9 cellular contexts compared by ENCODE assay signal in the genomic region with DNA sequence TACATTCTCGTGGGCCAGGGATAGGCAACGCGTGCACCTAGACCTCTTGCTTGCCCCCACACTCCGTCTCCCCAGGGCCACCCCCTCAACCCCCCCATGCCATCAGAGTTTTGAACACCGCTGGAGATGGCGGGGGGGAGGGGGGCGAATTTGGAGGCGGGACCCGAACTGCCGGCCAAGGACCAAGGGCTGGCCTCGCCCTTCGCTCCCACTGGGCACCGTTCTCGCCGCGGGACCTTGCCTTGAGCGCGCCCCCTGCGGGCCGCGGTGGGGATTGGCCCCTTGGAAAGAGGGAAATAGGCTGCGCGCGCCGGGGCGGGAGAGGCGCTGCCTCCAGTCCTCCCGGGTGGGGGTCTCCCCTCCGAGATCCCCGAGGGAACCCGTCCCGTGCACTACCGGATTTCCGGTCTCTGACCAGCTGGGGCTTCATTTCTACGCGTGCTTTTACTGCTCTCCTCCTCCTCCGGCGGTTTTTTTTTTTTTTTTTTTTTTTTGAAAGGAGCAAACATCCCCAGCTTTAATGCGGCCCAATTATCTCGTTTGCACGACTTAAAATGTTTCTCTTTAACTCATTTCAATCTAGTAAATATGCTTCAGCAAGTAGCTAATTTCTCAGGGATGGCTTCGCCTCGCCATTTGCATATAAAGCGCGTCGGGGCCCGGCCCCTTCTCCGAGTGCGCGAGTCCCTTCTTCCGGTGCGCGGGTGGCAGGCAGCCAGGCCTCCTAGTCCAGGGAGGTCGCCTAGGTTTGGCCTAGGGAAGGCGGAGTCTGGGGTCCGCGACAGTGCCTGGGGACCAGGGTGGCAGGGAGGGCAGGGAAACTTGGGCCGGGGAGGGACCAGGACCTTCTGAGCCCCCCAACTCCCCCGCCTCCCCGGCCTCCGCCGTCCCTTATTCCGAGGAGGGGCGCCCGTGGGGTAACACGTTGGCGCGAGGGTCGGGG. TPM values are rescaled to one million over a fixed set of nuclear protein-coding genes. Genes with fewer than 3 reads are reported as not detected.
A peak's percentile ranks its signal among the peaks of the same experiment; 100 is the strongest.
DNase-seq lines count a peak whose midpoint lies in the region; ATAC-seq and TF ChIP-seq lines count a peak whose summit lies in the region.
"Had no signal": no experiment of that assay in that cellular context is flagged by ENCODE, and none has a peak within 500 bp of the region (broad histone marks: within the 10 kb centered on the region; RNA-seq: fewer than 3 reads in every experiment).

No MANE protein-coding gene starts in this region.

- H3K36me3 ChIP-seq in left lung, result no peaks in the 10 kb centered on the region
- H3K36me3 ChIP-seq: neutrophil had no signal

- peaks cover 0 to 30% (median 13%) of the 10 kb centered on the region in 7 donors for H3K9me3 Mint-ChIP-seq in CD14-positive monocyte
- H3K9me3 Mint-ChIP-seq in stimulated activated naive B cell treated with anti-CD40 and anti-IgM and Interleukin-4, amounts not matched to agents 10 μg/mL and 1 μg/mL and 100 μg/mL, for 72 hours, result peaks cover 0 to 3% of the 10 kb centered on the region in 2 donors

- H3K4me3 ChIP-seq in left lung, result peak overlapping the region in 1 of 2 donors; percentile 13

- H3K27me3 ChIP-seq in left lung, result peaks cover 79 to 97% of the 10 kb centered on the region in 2 donors

- POLR2A ChIA-PET in RWPE1 (lab: Yijun Ruan, JAX; ENCODE audit: low non-redundant PET), result no interaction called here

- DNase-seq in CD14-positive monocyte (ENCODE audit: low spot score) (peak; percentile 30), HCEC 1CT (peak; percentile 56), RWPE1 (ENCODE audit: low spot score) (peak; percentile 66), dedifferentiated amniotic fluid mesenchymal stem cell (ENCODE audit: extremely low spot score) (peak; percentile 42), left lung (peak in 1 of 2 donors; percentile 45), GDM1 (lab: John Stamatoyannopoulos, UW) (no peak)
- DNase-seq in stimulated activated naive B cell treated with anti-CD40 and anti-IgM and Interleukin-4, amounts not matched to agents 10 μg/mL and 1 μg/mL and 100 μg/mL, for 72 hours, result no peak

- peak overlapping the region; percentile 68 for H3K27ac ChIP-seq in RWPE1
- no peak overlapping the region for H3K27ac ChIP-seq in left lung
- H3K27ac ChIP-seq: neutrophil had no signal

- no peaks in the 10 kb centered on the region for H3K4me1 Mint-ChIP-seq in CD14-positive monocyte
- peaks cover 1 to 8% of the 10 kb centered on the region in 2 donors for H3K4me1 Mint-ChIP-seq in stimulated activated naive B cell treated with anti-CD40 and anti-IgM and Interleukin-4, amounts not matched to agents 10 μg/mL and 1 μg/mL and 100 μg/mL, for 72 hours

- intact Hi-C loops in CD14-positive monocyte (cut with micrococcal nuclease), result no loop called here
- intact Hi-C loops in left lung (cut with DNase I), result no loop called here

- no peaks in the 10 kb centered on the region for H3K9me3 ChIP-seq in left lung
- H3K9me3 ChIP-seq: neutrophil had no signal

- peaks cover 81 to 96% (median 85%) of the 10 kb centered on the region in 3 donors for H3K27me3 Mint-ChIP-seq in CD14-positive monocyte (ENCODE audit: low read depth in 3 of 3)
- H3K27me3 Mint-ChIP-seq in stimulated activated naive B cell treated with anti-CD40 and anti-IgM and Interleukin-4, amounts not matched to agents 10 μg/mL and 1 μg/mL and 100 μg/mL, for 72 hours, result peaks cover 71 to 95% of the 10 kb centered on the region in 2 donors

- H3K4me3 Mint-ChIP-seq in CD14-positive monocyte, result peak overlapping the region; percentile 27 to 80
- H3K4me3 Mint-ChIP-seq in stimulated activated naive B cell treated with anti-CD40 and anti-IgM and Interleukin-4, amounts not matched to agents 10 μg/mL and 1 μg/mL and 100 μg/mL, for 72 hours, result peak overlapping the region; percentile 32 to 59

- no peak overlapping the region for H3K27ac Mint-ChIP-seq in CD14-positive monocyte
- H3K27ac Mint-ChIP-seq in stimulated activated naive B cell treated with anti-CD40 and anti-IgM and Interleukin-4, amounts not matched to agents 10 μg/mL and 1 μg/mL and 100 μg/mL, for 72 hours, result peak overlapping the region; percentile 65

- H3K36me3 Mint-ChIP-seq in CD14-positive monocyte, result peaks cover 0 to 1% of the 10 kb centered on the region in 2 donors
- H3K36me3 Mint-ChIP-seq in stimulated activated naive B cell treated with anti-CD40 and anti-IgM and Interleukin-4, amounts not matched to agents 10 μg/mL and 1 μg/mL and 100 μg/mL, for 72 hours, result peaks cover 3% of the 10 kb centered on the region in 2 donors

- H3K4me1 ChIP-seq in left lung, result peaks cover 7 to 13% of the 10 kb centered on the region in 2 donors

- peak; percentile 85 for ATAC-seq in left lung
- ATAC-seq in stimulated activated naive B cell treated with anti-CD40 and anti-IgM and Interleukin-4, amounts not matched to agents 10 μg/mL and 1 μg/mL and 100 μg/mL, for 72 hours (replicated peaks), result no peak
- ATAC-seq in GM18870 (IDR thresholded peaks at IDR 0.05; ENCODE audit: unreplicated experiment), result no peak

- peak; percentile 54 for TF ChIP-seq CTCF in CD14-positive monocyte (IDR thresholded peaks at IDR 0.05)
- peak; percentile 83 for TF ChIP-seq CTCF in RWPE1 (conservative IDR thresholded peaks at IDR 0.05; ENCODE audit: low read depth)
- TF ChIP-seq CTCF in left lung (IDR thresholded peaks at IDR 0.05), result peak; percentile 52 to 59

- CTCF ChIA-PET in RWPE1 (lab: Yijun Ruan, JAX), result interaction anchor here (0.6 to 1.3 kb wide), 12 partner anchors 10 to 1679 kb away, joined by 3 to 7 read pairs (median 3); no protein-coding TSS in a partner anchor

RNA-seq across cellular contexts. Expression of gene GBX2, which starts 10.1 kb away (rescaled TPM):
- polyA plus RNA-seq in CD14-positive monocyte, result not detected
- not detected for total RNA-seq in left lung

Comparison
In these comparisons a context has a peak if more than half of its experiments do, and no peak if none do; other contexts are left out.
1. DNase-seq: peak in CD14-positive monocyte (single experiment), HCEC 1CT (single experiment), RWPE1 (single experiment) and dedifferentiated amniotic fluid mesenchymal stem cell (single experiment); none in stimulated activated naive B cell treated with anti-CD40 and anti-IgM and Interleukin-4, amounts not matched to agents 10 μg/mL and 1 μg/mL and 100 μg/mL, for 72 hours (single experiment) and GDM1 (single experiment).
2. Peak in every context shown above with its lines, with median percentiles within 50 percentile points of each other: CTCF ChIP-seq.